8 cellular contexts compared by ENCODE assay signal in genomic region chr6:130020892-130021483, GRCh38. TPM values are rescaled to one million over a fixed set of nuclear protein-coding genes. Genes with fewer than 3 reads are reported as not detected.
DNase-seq lines count a peak whose midpoint lies in the region; ATAC-seq, FAIRE-seq and TF ChIP-seq lines count a peak whose summit lies in the region.

No MANE protein-coding gene starts in this region.

- H3K27ac ChIP-seq in thoracic aorta = peak overlapping the region; percentile 61 to 69

- FAIRE-seq in G401.6 (lab: Jason Lieb, UNC) (peak; percentile 96), H54 (lab: Jason Lieb, UNC) (peak; percentile 96)

- TF ChIP-seq POLR2A in H54 (IDR thresholded peaks at IDR 0.05; ENCODE audit: low read depth, low read length) = no peak

- DNase-seq in H54 (ENCODE audit: insufficient read length, low spot score) = no peak
- DNase-seq in SK-MEL-5 (ENCODE audit: low read depth, low spot score) = peak; percentile 89
- DNase-seq in glomerular visceral epithelial cell (ENCODE audit: extremely low spot score) = peak; percentile 84
- peak; percentile 46 for DNase-seq in omental fat pad (ENCODE audit: low spot score)
- DNase-seq in thoracic aorta (ENCODE audit: low spot score) = peak; percentile 51

- H3K9me3 ChIP-seq in thoracic aorta = no peaks in the 10 kb centered on the region

- no peaks in the 10 kb centered on the region for H3K36me3 ChIP-seq in thoracic aorta

- H3K4me3 ChIP-seq in thoracic aorta = peak overlapping the region; percentile 94

- H3K27me3 ChIP-seq in thoracic aorta (replicated peaks; ENCODE audit: insufficient read depth) = no peaks in the 10 kb centered on the region

- H3K9me3 Mint-ChIP-seq in activated naive CD4-positive, alpha-beta T cell treated with anti-CD3 and anti-CD28 coated beads, Interleukin-2, amount 50 U/mL, for 24 hours = no peaks in the 10 kb centered on the region

- H3K4me1 Mint-ChIP-seq in activated naive CD4-positive, alpha-beta T cell treated with anti-CD3 and anti-CD28 coated beads, Interleukin-2, amount 50 U/mL, for 24 hours = peaks cover 57% of the 10 kb centered on the region

- ATAC-seq in omental fat pad (ENCODE audit: low FRiP score) (peak; percentile 82), thoracic aorta (ENCODE audit: insufficient number of reproducible peaks, low FRiP score, low read depth) (peak; percentile 93)

- H3K4me3 Mint-ChIP-seq in activated naive CD4-positive, alpha-beta T cell treated with anti-CD3 and anti-CD28 coated beads, Interleukin-2, amount 50 U/mL, for 24 hours = peak overlapping the region; percentile 96

- in situ Hi-C loops in SK-MEL-5 (cut with HindIII; ENCODE audit: low pct_unique_long_range_greater_than_20kb, low sequenced_read_pairs) = no loop called here

- TF ChIP-seq CTCF in LNCAP (IDR thresholded peaks at IDR 0.05) = peak; percentile 70
- peak in 1 of 3 donors; percentile 22 for TF ChIP-seq CTCF in omental fat pad (IDR thresholded peaks at IDR 0.05)
- TF ChIP-seq CTCF in thoracic aorta (IDR thresholded peaks at IDR 0.05) = peak; percentile 74

- H3K4me1 ChIP-seq in thoracic aorta (ENCODE audit: control insufficient read depth in 1 of 2, low read depth in 2 of 2) = peaks cover 0 to 8% of the 10 kb centered on the region in 2 donors

- H3K36me3 Mint-ChIP-seq in activated naive CD4-positive, alpha-beta T cell treated with anti-CD3 and anti-CD28 coated beads, Interleukin-2, amount 50 U/mL, for 24 hours = peaks cover 19% of the 10 kb centered on the region

- no peaks in the 10 kb centered on the region for H3K27me3 Mint-ChIP-seq in activated naive CD4-positive, alpha-beta T cell treated with anti-CD3 and anti-CD28 coated beads, Interleukin-2, amount 50 U/mL, for 24 hours

- peak overlapping the region; percentile 93 for H3K27ac Mint-ChIP-seq in activated naive CD4-positive, alpha-beta T cell treated with anti-CD3 and anti-CD28 coated beads, Interleukin-2, amount 50 U/mL, for 24 hours

RNA-seq across cellular contexts. Expression of gene L3MBTL3, which starts 2.6 kb away (rescaled TPM):
- total RNA-seq in SK-MEL-5 (2014; rRNA removed; shearing (Covaris generic)) = 4.9 and 6.8 TPM in 2 replicates
- 3.4 and 5.2 TPM in 2 replicates for polyA plus RNA-seq in SK-MEL-5 (2015; cell fraction: cytosol; rRNA removed)
- 7.3 and 8.4 TPM in 2 replicates for polyA plus RNA-seq in SK-MEL-5 (2015; cell fraction: nucleus; rRNA removed)
- total RNA-seq in omental fat pad = 10 to 100 TPM in 1 of 4 donors, 1 to 10 TPM in 3; 6.9 to 22.2 (median 8.0) TPM
- total RNA-seq in thoracic aorta = 10 to 100 TPM; 11.8 to 13.3 TPM
